ENCODE assay signal across 12 cellular contexts in genomic region chr15:99669250-99669649, GRCh38.
"Had no signal": no experiment of that assay in that cellular context is flagged by ENCODE, and none has a peak within 500 bp of the region (broad histone marks: within the 10 kb centered on the region; RNA-seq: fewer than 3 reads in every experiment).

No MANE protein-coding gene starts in this region.

- H3K4me3 ChIP-seq: esophagus muscularis mucosa, pancreas, suprapubic skin had no signal

- H3K4me3 Mint-ChIP-seq: activated CD8-positive, alpha-beta T cell treated with anti-CD3 and anti-CD28 coated beads, Interleukin-2, amount 10 ng/mL, durations not matched to agents 7 days and 5 days; stimulated activated naive B cell treated with anti-CD40 and anti-IgM and Interleukin-4, amounts not matched to agents 10 μg/mL and 1 μg/mL and 100 μg/mL, for 72 hours had no signal

- H3K27me3 Mint-ChIP-seq: stimulated activated naive B cell treated with anti-CD40 and anti-IgM and Interleukin-4, amounts not matched to agents 10 μg/mL and 1 μg/mL and 100 μg/mL, for 72 hours had no signal

- H3K27ac ChIP-seq: brain microvascular endothelial cell, pancreas, suprapubic skin had no signal

- H3K27me3 ChIP-seq: brain microvascular endothelial cell, esophagus muscularis mucosa, pancreas, suprapubic skin had no signal

- H3K27ac Mint-ChIP-seq: activated CD8-positive, alpha-beta T cell treated with anti-CD3 and anti-CD28 coated beads, Interleukin-2, amount 10 ng/mL, durations not matched to agents 7 days and 5 days; activated naive CD4-positive, alpha-beta T cell treated with anti-CD3 and anti-CD28 coated beads, Interleukin-2, amount 50 U/mL, for 72 hours; stimulated activated naive B cell treated with anti-CD40 and anti-IgM and Interleukin-4, amounts not matched to agents 10 μg/mL and 1 μg/mL and 100 μg/mL, for 72 hours had no signal

- H3K9me3 ChIP-seq: esophagus muscularis mucosa, pancreas, suprapubic skin had no signal

- H3K9me3 Mint-ChIP-seq: activated naive CD4-positive, alpha-beta T cell treated with anti-CD3 and anti-CD28 coated beads, Interleukin-2, amount 50 U/mL, for 72 hours had no signal

- H3K4me1 ChIP-seq: suprapubic skin had no signal

- DNase-seq: activated CD4-positive, alpha-beta T cell treated with anti-CD3 and anti-CD28 coated beads for 48 hours; activated CD8-positive, alpha-beta T cell treated with anti-CD3 and anti-CD28 coated beads, Interleukin-2, amount 10 ng/mL, durations not matched to agents 7 days and 5 days; amygdala; brain microvascular endothelial cell; glutamatergic neuron; midbrain; pancreas; retina; stimulated activated naive B cell treated with anti-CD40 and anti-IgM and Interleukin-4, amounts not matched to agents 10 μg/mL and 1 μg/mL and 100 μg/mL, for 72 hours had no signal

- ATAC-seq: activated CD8-positive, alpha-beta T cell treated with anti-CD3 and anti-CD28 coated beads, Interleukin-2, amount 10 ng/mL, durations not matched to agents 7 days and 5 days; activated naive CD4-positive, alpha-beta T cell treated with anti-CD3 and anti-CD28 coated beads, Interleukin-2, amount 50 U/mL, for 72 hours; stimulated activated naive B cell treated with anti-CD40 and anti-IgM and Interleukin-4, amounts not matched to agents 10 μg/mL and 1 μg/mL and 100 μg/mL, for 72 hours had no signal
